ENCODE assay signal across 26 cellular contexts in the genomic region with DNA sequence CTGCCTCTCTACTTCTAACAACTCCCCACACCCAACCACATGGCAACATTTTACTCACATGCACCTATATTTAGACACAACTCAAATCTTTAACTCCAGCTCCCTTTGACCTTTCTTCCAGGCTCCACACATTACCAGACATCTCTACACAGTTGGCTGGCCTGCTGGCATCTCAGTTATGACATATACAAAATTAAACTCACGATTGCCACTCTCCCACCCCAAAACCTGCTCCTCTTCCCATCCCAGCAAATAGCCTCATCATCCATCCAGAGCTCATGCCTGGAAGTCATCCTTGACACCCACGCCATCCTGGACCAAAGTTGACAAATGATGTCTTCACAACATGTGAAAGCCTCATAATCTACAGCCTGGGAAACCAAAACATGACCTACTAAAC.
DNase-seq lines count a peak whose midpoint lies in the region; ATAC-seq, FAIRE-seq and TF ChIP-seq lines count a peak whose summit lies in the region.
"Had no signal": no experiment of that assay in that cellular context is flagged by ENCODE, and none has a peak within 500 bp of the region (broad histone marks: within the 10 kb centered on the region; RNA-seq: fewer than 3 reads in every experiment).

No MANE protein-coding gene starts in this region.

- no peaks in the 10 kb centered on the region for H3K9me3 ChIP-seq in H1 (ENCODE audit: insufficient read depth in 2 of 2, low read depth in 1 of 2, low read length in 1 of 2)
- H3K9me3 ChIP-seq: BE2C, BLaER1 had no signal

- H4K5ac ChIP-seq in H1 (ENCODE audit: insufficient read length, low read depth, low read length) = no peak overlapping the region

- no peak overlapping the region for H2BK120ac ChIP-seq in H1 (replicated peaks; ENCODE audit: low read depth, low read length)

- H3K36me3 ChIP-seq in H1 (ENCODE audit: control insufficient read depth in 2 of 4, insufficient read depth in 4 of 4, low read length in 3 of 4) = no peaks in the 10 kb centered on the region
- H3K36me3 ChIP-seq: BE2C, BLaER1 had no signal

- H3K23me2 ChIP-seq in H1 (ENCODE audit: low read depth, low read length) = no peaks in the 10 kb centered on the region

- no peak overlapping the region for H3K14ac ChIP-seq in H1 (ENCODE audit: insufficient read length)

- POLR2A ChIA-PET in H1 (lab: Charles Lee; ENCODE audit: partially characterized antibody) = no interaction called here
- POLR2A ChIA-PET in GM10248 (lab: Yijun Ruan, JAX) = no interaction called here

- 85% methylated on average over 2 of the region's 2 CpGs; no CpG with 5 or more reads in 1 of the 2 experiments for WGBS in H1 (ENCODE audit: extremely low coverage in 1 of 2, insufficient coverage in 1 of 2, insufficient read length in 1 of 2, insufficient replicate concordance in 2 of 2, low coverage in 1 of 2, low lambda C conversion rate in 2 of 2, missing lambda C conversion rate in 1 of 2), 2 experiments

- H3K4me3 ChIP-seq in H1 (ENCODE audit: extremely low read depth in 1 of 4, insufficient read depth in 2 of 4, low read depth in 3 of 4, low read length in 4 of 4) = no peak overlapping the region
- H3K4me3 ChIP-seq: BLaER1, GM12878 had no signal

- H3K9ac ChIP-seq in H1 (replicated peaks in 1 of 4; ENCODE audit: extremely low read depth in 1 of 4, low read depth in 3 of 4, low read length in 3 of 4) = no peak overlapping the region
- H3K9ac ChIP-seq: BLaER1 had no signal

- H3K4me1 ChIP-seq in H1 (replicated peaks in 1 of 4; ENCODE audit: control insufficient read depth in 3 of 4, insufficient read depth in 4 of 4, low read length in 3 of 4) = peaks cover 0 to 7% (median 2%) of the 10 kb centered on the region in 4 experiments; a peak in 1 of 7 replicates
- H3K4me1 ChIP-seq: BE2C, BLaER1 had no signal

- no peak overlapping the region for H2BK15ac ChIP-seq in H1 (ENCODE audit: low read length)

- no peak overlapping the region for H3K4me2 ChIP-seq in H1 (ENCODE audit: insufficient read depth in 1 of 2, low read depth in 2 of 2, low read length in 2 of 2)
- H3K4me2 ChIP-seq: BLaER1 had no signal

- no peak for TF ChIP-seq POLR2A in H1 (IDR thresholded peaks at IDR 0.05; ENCODE audit: control extremely low read depth in 1 of 2, low read depth in 2 of 2, low read length in 2 of 2)

- ATAC-seq in GM18870 (IDR thresholded peaks at IDR 0.05; ENCODE audit: unreplicated experiment) = no peak
- ATAC-seq: GM12878 had no signal

- TF ChIP-seq CTCF in H1 (IDR thresholded peaks at IDR 0.05; ENCODE audit: control extremely low read depth in 1 of 3, insufficient read depth in 1 of 3, low read depth in 1 of 3, low read length in 3 of 3) (no peak), GM10248 (IDR thresholded peaks at IDR 0.05; ENCODE audit: control extremely low read depth, extremely low read depth, low read depth, missing control alignments) (no peak)

- H4K91ac ChIP-seq in H1 (replicated peaks; ENCODE audit: insufficient read length, low read length) = no peak overlapping the region

- no peak for TF ChIP-seq RAD21 in H1 (IDR thresholded peaks at IDR 0.05 in 1 of 2, conservative IDR thresholded peaks at IDR 0.05 in 1 of 2; ENCODE audit: low read depth in 2 of 2, low read length in 2 of 2)

- H2AFZ ChIP-seq in H1 (ENCODE audit: low read length) = no peak overlapping the region

- no peak for TF ChIP-seq EP300 in H1 (IDR thresholded peaks at IDR 0.05; ENCODE audit: borderline replicate concordance in 1 of 2, low read depth in 2 of 2, low read length in 2 of 2)

- H3K27me3 ChIP-seq in H1 (replicated peaks in 1 of 4; ENCODE audit: control insufficient read depth in 3 of 4, extremely low read depth in 1 of 4, insufficient read depth in 3 of 4, low read length in 3 of 4) = no peaks in the 10 kb centered on the region
- H3K27me3 ChIP-seq: BE2C, BLaER1 had no signal

- no peak overlapping the region for H2BK12ac ChIP-seq in H1 (ENCODE audit: low read depth, low read length)

- no peaks in the 10 kb centered on the region for H3K79me2 ChIP-seq in H1 (ENCODE audit: control insufficient read depth in 1 of 2, insufficient read depth in 2 of 2, low read length in 2 of 2)

- no peaks in the 10 kb centered on the region for H3K79me1 ChIP-seq in H1 (ENCODE audit: low read depth, low read length)

- no peak overlapping the region for H3K56ac ChIP-seq in H1 (replicated peaks; ENCODE audit: insufficient read length, low read depth, low read length)

- no peak overlapping the region for H3K23ac ChIP-seq in H1 (ENCODE audit: insufficient read length)

- no peak overlapping the region for H4K8ac ChIP-seq in H1 (ENCODE audit: extremely low read depth, insufficient read depth, low read length)

- no peak overlapping the region for H2BK5ac ChIP-seq in H1 (ENCODE audit: low read depth, low read length)

- in situ Hi-C loops in Caki2 (cut with HindIII; ENCODE audit: low pct_unique_long_range_greater_than_20kb, low sequenced_read_pairs) = no loop called here

- no peak overlapping the region for H2AK5ac ChIP-seq in H1 (ENCODE audit: low read depth, low read length)

- DNase-seq in Caki2 (ENCODE audit: low read depth) = peak; percentile 86
- no peak for DNase-seq in H1 (ENCODE audit: low read depth in 1 of 2, low spot score in 2 of 2)
- DNase-seq in kidney glomerular epithelial cell (lab: John Stamatoyannopoulos, UW) = peak; percentile 98
- peak; percentile 20 for DNase-seq in left kidney (ENCODE audit: low read depth, low spot score)
- no peak for DNase-seq in stimulated activated CD4-positive, alpha-beta T cell treated with anti-CD3 and anti-CD28 coated beads, Interleukin-4, amount 100 ng/mL, for 24 hours
- DNase-seq in GM10248 (ENCODE audit: extremely low spot score) = no peak
- DNase-seq in dermis blood vessel endothelial cell = no peak
- DNase-seq: 8988T; ACHN; BE2C; C1 segment of cervical spinal cord; Calu3; CD4-positive, alpha-beta memory T cell; CD4-positive, CD25-positive, alpha-beta regulatory T cell; CD8-positive, alpha-beta memory T cell; COR-L47; DMS79 treated with DMSO at 0.1 percent for 48 hours; GF-D8 had no signal

- CTCF ChIA-PET in H1 (lab: Charles Lee; ENCODE audit: partially characterized antibody) = interaction anchor here (1.0 to 1.3 kb wide), 2 partner anchors 18 to 23 kb away, joined by 3 to 4 read pairs; no protein-coding TSS in a partner anchor
- CTCF ChIA-PET in GM10248 (lab: Yijun Ruan, JAX) = interaction anchor here (0.9 to 1.6 kb wide), 2 partner anchors 9 to 18 kb away, joined by 3 to 4 read pairs; no protein-coding TSS in a partner anchor

- 0 out of 2 replicates have a peak overlapping the region, but pooled peaks have one; percentile 15 for H2BK20ac ChIP-seq in H1 (ENCODE audit: low read length)

- no peaks in the 10 kb centered on the region for H4K20me1 ChIP-seq in H1 (replicated peaks in 1 of 2; ENCODE audit: control insufficient read depth in 1 of 2, insufficient read depth in 2 of 2, low read length in 2 of 2)
- H4K20me1 ChIP-seq: BLaER1 had no signal

- H3K27ac ChIP-seq in H1 (ENCODE audit: low read depth, low read length) = no peak overlapping the region
- H3K27ac ChIP-seq: BLaER1 had no signal

- no peak overlapping the region for H3K4ac ChIP-seq in H1 (replicated peaks; ENCODE audit: insufficient read length, low read depth, low read length)

- H3K18ac ChIP-seq in H1 (ENCODE audit: extremely low read depth, low read length) = no peak overlapping the region

- FAIRE-seq in H1 (lab: Jason Lieb, UNC) = no peak
- FAIRE-seq: A204.1, D721Med, G401.6, GM12878, GM12892, GM18507 had no signal

TF ChIP-seq in H1, 55 proteins besides CTCF, POLR2A, EP300 and RAD21:
- TF ChIP-seq CREB1 (IDR thresholded peaks at IDR 0.05) = no peak

Comparison
In these comparisons a context has a peak if more than half of its experiments do, and no peak if none do; other contexts are left out.
1. DNase-seq: peak in Caki2 (single experiment), kidney glomerular epithelial cell (single experiment) and left kidney (single experiment); none in H1 (0 of 2), stimulated activated CD4-positive, alpha-beta T cell treated with anti-CD3 and anti-CD28 coated beads, Interleukin-4, amount 100 ng/mL, for 24 hours (single experiment), GM10248 (single experiment) and dermis blood vessel endothelial cell (single experiment).